1 cellular context compared by ENCODE assay signal in the genomic region with DNA sequence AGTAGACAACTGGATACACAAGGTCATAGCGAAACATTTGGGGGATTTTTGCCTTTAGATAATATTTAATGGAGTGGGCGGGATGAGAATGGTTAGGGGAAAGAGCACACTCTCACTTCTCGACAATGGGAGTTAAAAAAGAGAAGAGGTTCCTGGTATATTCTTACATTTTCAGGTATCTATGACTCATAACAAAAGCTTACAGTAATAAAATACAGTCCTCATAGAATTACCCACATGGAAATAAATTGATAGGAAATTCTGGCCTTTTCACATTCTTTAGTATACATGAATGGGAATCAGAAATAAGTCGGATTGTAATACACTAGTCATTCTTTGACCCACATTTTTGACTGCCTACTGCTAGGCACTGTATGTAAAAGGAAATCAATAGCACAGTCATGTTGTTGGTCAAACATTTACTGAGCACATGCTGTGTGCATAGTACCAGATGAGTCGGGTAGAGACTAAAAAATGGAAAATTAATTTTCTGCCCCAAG.
TF ChIP-seq lines count a peak whose summit lies in the region.

No MANE protein-coding gene starts in this region.

TF ChIP-seq in GM12878, 131 proteins besides CTCF, POLR2A, EP300 and RAD21 (continued from another document):
- TF ChIP-seq BCL3 (IDR thresholded peaks at IDR 0.05; ENCODE audit: borderline replicate concordance, insufficient read depth, low read depth, low read length, poor library complexity, severe bottlenecking) (no peak), ZSCAN29 (IDR thresholded peaks at IDR 0.05) (0 out of 2 replicates have a peak, but pooled peaks have one; percentile 48), BMI1 (IDR thresholded peaks at IDR 0.05; ENCODE audit: borderline replicate concordance) (peak; percentile 42; the same call in 1 of the 2 replicates), BHLHE40 (IDR thresholded peaks at IDR 0.05; ENCODE audit: borderline replicate concordance in 1 of 2, low read depth in 2 of 2, low read length in 1 of 2) (peak; percentile 26 to 39; a peak in 2 of 4 replicates), ZBTB11 (CRISPR knock-in tag; IDR thresholded peaks at IDR 0.05) (no peak), HDAC6 (IDR thresholded peaks at IDR 0.05; ENCODE audit: unreplicated experiment) (no peak), DPF2 (IDR thresholded peaks at IDR 0.05) (peak; percentile 89), USF2 (IDR thresholded peaks at IDR 0.05; ENCODE audit: borderline replicate concordance, low read depth, low read length) (no peak), SUPT20H (IDR thresholded peaks at IDR 0.05; ENCODE audit: borderline replicate concordance, control insufficient read depth, low read depth, low read length) (no peak), NFYA (IDR thresholded peaks at IDR 0.05; ENCODE audit: borderline replicate concordance, low read depth, low read length) (no peak), IRF4 (IDR thresholded peaks at IDR 0.05; ENCODE audit: low read depth, low read length) (peak; percentile 39; the same call in 1 of the 2 replicates), NBN (IDR thresholded peaks at IDR 0.05) (0 out of 2 replicates have a peak, but pooled peaks have one; percentile 14), MXI1 (IDR thresholded peaks at IDR 0.05; ENCODE audit: low read depth, low read length) (no peak), MTA2 (IDR thresholded peaks at IDR 0.05; ENCODE audit: low read depth) (peak; percentile 80), CHD1 (IDR thresholded peaks at IDR 0.05; ENCODE audit: low read depth, low read length) (no peak), TCF12 (IDR thresholded peaks at IDR 0.05; ENCODE audit: low read depth, low read length) (no peak), TCF3 (IDR thresholded peaks at IDR 0.05; ENCODE audit: borderline replicate concordance, insufficient read depth, low read depth, low read length) (no peak), SIX5 (IDR thresholded peaks at IDR 0.05; ENCODE audit: low read depth, low read length, severe bottlenecking) (no peak), NFIC (IDR thresholded peaks at IDR 0.05; ENCODE audit: low read depth, low read length) (peak; percentile 86; the same call in 1 of the 2 replicates), KDM1A (IDR thresholded peaks at IDR 0.05; ENCODE audit: borderline replicate concordance) (no peak), MEF2B (IDR thresholded peaks at IDR 0.05; ENCODE audit: partially characterized antibody, poor library complexity, severe bottlenecking) (peak; percentile 21), TARDBP (IDR thresholded peaks at IDR 0.05; ENCODE audit: borderline replicate concordance) (no peak), E2F4 (IDR thresholded peaks at IDR 0.05; ENCODE audit: low read depth, low read length) (no peak), SRF (IDR thresholded peaks at IDR 0.05; ENCODE audit: low read depth in 2 of 2, low read length in 2 of 2) (no peak), ATF7 (IDR thresholded peaks at IDR 0.05; ENCODE audit: low read depth) (peak; percentile 66; the same call in 1 of the 2 replicates), POLR2AphosphoS5 (IDR thresholded peaks at IDR 0.05; ENCODE audit: low read length) (no peak), E4F1 (IDR thresholded peaks at IDR 0.05; ENCODE audit: borderline replicate concordance, partially characterized antibody) (no peak), ETV6 (conservative IDR thresholded peaks at IDR 0.05 in 1 of 2, IDR thresholded peaks at IDR 0.05 in 1 of 2; ENCODE audit: borderline replicate concordance in 1 of 2, low read depth in 1 of 2) (peak in 1 of 2 experiments; percentile 51; a peak in 1 of 4 replicates), SMARCA5 (IDR thresholded peaks at IDR 0.05) (no peak), RUNX3 (IDR thresholded peaks at IDR 0.05; ENCODE audit: low read length) (peak; percentile 59; the same call in 1 of the 2 replicates), POLR2AphosphoS2 (IDR thresholded peaks at IDR 0.05; ENCODE audit: low read depth, low read length) (no peak), JUND (IDR thresholded peaks at IDR 0.05; ENCODE audit: low read depth, low read length) (0 out of 2 replicates have a peak, but pooled peaks have one; percentile 40), SPI1 (IDR thresholded peaks at IDR 0.05; ENCODE audit: borderline replicate concordance, insufficient read depth, low read depth, low read length) (0 out of 2 replicates have a peak, but pooled peaks have one; percentile 19), PML (IDR thresholded peaks at IDR 0.05; ENCODE audit: low read length) (no peak), NR2C1 (IDR thresholded peaks at IDR 0.05) (no peak), EED (IDR thresholded peaks at IDR 0.05; ENCODE audit: low read depth) (0 out of 2 replicates have a peak, but pooled peaks have one; percentile 28), IRF3 (IDR thresholded peaks at IDR 0.05) (no peak), YY1 (IDR thresholded peaks at IDR 0.05; ENCODE audit: low read depth, low read length) (no peak), ZNF217 (IDR thresholded peaks at IDR 0.05) (peak; percentile 64; the same call in 1 of the 2 replicates), PKNOX1 (IDR thresholded peaks at IDR 0.05) (no peak), JUNB (IDR thresholded peaks at IDR 0.05) (peak; percentile 89), IKZF1 (conservative IDR thresholded peaks at IDR 0.05) (peak; percentile 90), TBL1XR1 (IDR thresholded peaks at IDR 0.05; ENCODE audit: low read depth, low read length) (no peak)
- TF ChIP-seq, protein P1, sequence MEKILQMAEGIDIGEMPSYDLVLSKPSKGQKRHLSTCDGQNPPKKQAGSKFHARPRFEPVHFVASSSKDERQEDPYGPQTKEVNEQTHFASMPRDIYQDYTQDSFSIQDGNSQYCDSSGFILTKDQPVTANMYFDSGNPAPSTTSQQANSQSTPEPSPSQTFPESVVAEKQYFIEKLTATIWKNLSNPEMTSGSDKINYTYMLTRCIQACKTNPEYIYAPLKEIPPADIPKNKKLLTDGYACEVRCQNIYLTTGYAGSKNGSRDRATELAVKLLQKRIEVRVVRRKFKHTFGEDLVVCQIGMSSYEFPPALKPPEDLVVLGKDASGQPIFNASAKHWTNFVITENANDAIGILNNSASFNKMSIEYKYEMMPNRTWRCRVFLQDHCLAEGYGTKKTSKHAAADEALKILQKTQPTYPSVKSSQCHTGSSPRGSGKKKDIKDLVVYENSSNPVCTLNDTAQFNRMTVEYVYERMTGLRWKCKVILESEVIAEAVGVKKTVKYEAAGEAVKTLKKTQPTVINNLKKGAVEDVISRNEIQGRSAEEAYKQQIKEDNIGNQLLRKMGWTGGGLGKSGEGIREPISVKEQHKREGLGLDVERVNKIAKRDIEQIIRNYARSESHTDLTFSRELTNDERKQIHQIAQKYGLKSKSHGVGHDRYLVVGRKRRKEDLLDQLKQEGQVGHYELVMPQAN (conservative IDR thresholded peaks at IDR 0.05): no peak
- TF ChIP-seq, protein P2, sequence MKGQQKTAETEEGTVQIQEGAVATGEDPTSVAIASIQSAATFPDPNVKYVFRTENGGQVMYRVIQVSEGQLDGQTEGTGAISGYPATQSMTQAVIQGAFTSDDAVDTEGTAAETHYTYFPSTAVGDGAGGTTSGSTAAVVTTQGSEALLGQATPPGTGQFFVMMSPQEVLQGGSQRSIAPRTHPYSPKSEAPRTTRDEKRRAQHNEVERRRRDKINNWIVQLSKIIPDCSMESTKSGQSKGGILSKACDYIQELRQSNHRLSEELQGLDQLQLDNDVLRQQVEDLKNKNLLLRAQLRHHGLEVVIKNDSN (IDR thresholded peaks at IDR 0.05; ENCODE audit: borderline replicate concordance, extremely low read length, insufficient read depth, low read depth, low read length): no peak
- TF ChIP-seq, protein P3, sequence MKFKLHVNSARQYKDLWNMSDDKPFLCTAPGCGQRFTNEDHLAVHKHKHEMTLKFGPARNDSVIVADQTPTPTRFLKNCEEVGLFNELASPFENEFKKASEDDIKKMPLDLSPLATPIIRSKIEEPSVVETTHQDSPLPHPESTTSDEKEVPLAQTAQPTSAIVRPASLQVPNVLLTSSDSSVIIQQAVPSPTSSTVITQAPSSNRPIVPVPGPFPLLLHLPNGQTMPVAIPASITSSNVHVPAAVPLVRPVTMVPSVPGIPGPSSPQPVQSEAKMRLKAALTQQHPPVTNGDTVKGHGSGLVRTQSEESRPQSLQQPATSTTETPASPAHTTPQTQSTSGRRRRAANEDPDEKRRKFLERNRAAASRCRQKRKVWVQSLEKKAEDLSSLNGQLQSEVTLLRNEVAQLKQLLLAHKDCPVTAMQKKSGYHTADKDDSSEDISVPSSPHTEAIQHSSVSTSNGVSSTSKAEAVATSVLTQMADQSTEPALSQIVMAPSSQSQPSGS (IDR thresholded peaks at IDR 0.05; ENCODE audit: low read length): no peak
